ENCODE assay signal across 20 cellular contexts in genomic region chr2:121298476-121298875, GRCh38. TPM values are rescaled to one million over a fixed set of nuclear protein-coding genes. Genes with fewer than 3 reads are reported as not detected.
DNase-seq lines count a peak whose midpoint lies in the region; ATAC-seq and TF ChIP-seq lines count a peak whose summit lies in the region.
"Had no signal": no experiment of that assay in that cellular context is flagged by ENCODE, and none has a peak within 500 bp of the region (broad histone marks: within the 10 kb centered on the region; RNA-seq: fewer than 3 reads in every experiment).

No MANE protein-coding gene starts in this region.

- peaks cover 8% of the 10 kb centered on the region for H3K27me3 Mint-ChIP-seq in activated CD8-positive, alpha-beta memory T cell treated with anti-CD3 and anti-CD28 coated beads, Interleukin-2, amount 10 ng/mL, durations not matched to agents 7 days and 5 days
- peaks cover 11% of the 10 kb centered on the region for H3K27me3 Mint-ChIP-seq in type B pancreatic cell

- no peak overlapping the region for H3K27ac Mint-ChIP-seq in activated CD8-positive, alpha-beta memory T cell treated with anti-CD3 and anti-CD28 coated beads, Interleukin-2, amount 10 ng/mL, durations not matched to agents 7 days and 5 days
- no peak overlapping the region for H3K27ac Mint-ChIP-seq in type B pancreatic cell
- H3K27ac Mint-ChIP-seq: B cell; CD4-positive, alpha-beta T cell; CD8-positive, alpha-beta T cell had no signal

- no peak overlapping the region for H3K27ac ChIP-seq in uterus
- H3K27ac ChIP-seq: 22Rv1; A549; BLaER1 treated with 17β-estradiol and CSF1 and Interleukin-3, amounts not matched to agents 10 nM and 100 nM; C4-2B had no signal

- H3K4me3 ChIP-seq in H7 (ENCODE audit: insufficient read depth, low read depth, low read length) (no peak overlapping the region), uterus (no peak overlapping the region)
- H3K4me3 ChIP-seq: A549; BLaER1 treated with 17β-estradiol and CSF1 and Interleukin-3, amounts not matched to agents 10 nM and 100 nM had no signal

- no peaks in the 10 kb centered on the region for H3K9me3 Mint-ChIP-seq in activated CD8-positive, alpha-beta memory T cell treated with anti-CD3 and anti-CD28 coated beads, Interleukin-2, amount 10 ng/mL, durations not matched to agents 7 days and 5 days (ENCODE audit: low read depth)
- no peaks in the 10 kb centered on the region for H3K9me3 Mint-ChIP-seq in type B pancreatic cell
- H3K9me3 Mint-ChIP-seq: CD4-positive, alpha-beta T cell; CD8-positive, alpha-beta T cell had no signal

- H3K9me3 ChIP-seq in uterus: no peaks in the 10 kb centered on the region
- H3K9me3 ChIP-seq: A549, Caco-2 had no signal

- H3K4me3 Mint-ChIP-seq in activated CD8-positive, alpha-beta memory T cell treated with anti-CD3 and anti-CD28 coated beads, Interleukin-2, amount 10 ng/mL, durations not matched to agents 7 days and 5 days: no peak overlapping the region
- H3K4me3 Mint-ChIP-seq in type B pancreatic cell: no peak overlapping the region
- H3K4me3 Mint-ChIP-seq: B cell; CD4-positive, alpha-beta T cell; CD8-positive, alpha-beta T cell had no signal

- CTCF ChIA-PET in activated CD8-positive, alpha-beta memory T cell treated with anti-CD3 and anti-CD28 coated beads, Interleukin-2, amount 10 ng/mL, durations not matched to agents 7 days and 5 days (lab: Charles Lee): no interaction called here

- no peaks in the 10 kb centered on the region for H3K4me1 Mint-ChIP-seq in activated CD8-positive, alpha-beta memory T cell treated with anti-CD3 and anti-CD28 coated beads, Interleukin-2, amount 10 ng/mL, durations not matched to agents 7 days and 5 days
- no peaks in the 10 kb centered on the region for H3K4me1 Mint-ChIP-seq in type B pancreatic cell (ENCODE audit: unreplicated experiment)
- H3K4me1 Mint-ChIP-seq: B cell had no signal

- no peaks in the 10 kb centered on the region for H3K27me3 ChIP-seq in H7 (ENCODE audit: control insufficient read depth, insufficient read depth, low read length)
- H3K27me3 ChIP-seq in uterus: no peaks in the 10 kb centered on the region
- H3K27me3 ChIP-seq: BLaER1 treated with 17β-estradiol and CSF1 and Interleukin-3, amounts not matched to agents 10 nM and 100 nM had no signal

- no peak for ATAC-seq in activated CD8-positive, alpha-beta memory T cell treated with anti-CD3 and anti-CD28 coated beads, Interleukin-2, amount 10 ng/mL, durations not matched to agents 7 days and 5 days
- ATAC-seq in GM19455 (IDR thresholded peaks at IDR 0.05; ENCODE audit: unreplicated experiment): no peak
- ATAC-seq: CD8-positive, alpha-beta T cell had no signal

- TF ChIP-seq POLR2A in uterus (IDR thresholded peaks at IDR 0.05): no peak

- no peaks in the 10 kb centered on the region for H3K36me3 ChIP-seq in H7 (replicated peaks; ENCODE audit: control insufficient read depth, insufficient read depth, low read length)
- no peaks in the 10 kb centered on the region for H3K36me3 ChIP-seq in uterus
- H3K36me3 ChIP-seq: BLaER1 treated with 17β-estradiol and CSF1 and Interleukin-3, amounts not matched to agents 10 nM and 100 nM had no signal

- TF ChIP-seq CTCF in type B pancreatic cell (conservative IDR thresholded peaks at IDR 0.05): no peak
- TF ChIP-seq CTCF in uterus (IDR thresholded peaks at IDR 0.05): no peak

- H3K4me1 ChIP-seq in uterus: no peaks in the 10 kb centered on the region
- H3K4me1 ChIP-seq: A549, Caco-2 had no signal

- DNase-seq in activated CD8-positive, alpha-beta memory T cell treated with anti-CD3 and anti-CD28 coated beads, Interleukin-2, amount 10 ng/mL, durations not matched to agents 7 days and 5 days: peak; percentile 33
- DNase-seq in activated CD8-positive, alpha-beta memory T cell treated with anti-CD3 and anti-CD28 coated beads for 24 hours: no peak
- peak; percentile 3 for DNase-seq in H7
- peak; percentile 20 for DNase-seq in mesenteric fat pad (ENCODE audit: low spot score)
- DNase-seq in type B pancreatic cell (ENCODE audit: extremely low spot score, unreplicated experiment): peak; percentile 40
- DNase-seq in DMS53 treated with DMSO at 0.1 percent for 48 hours (lab: John Stamatoyannopoulos, UW; ENCODE audit: unreplicated experiment): no peak
- DNase-seq in uterus: no peak
- DNase-seq: AML-193; Caco-2; Calu3; CD4-positive, alpha-beta T cell; CD8-positive, alpha-beta T cell; DMS79 treated with DMSO at 0.1 percent for 48 hours; GF-D8 had no signal

- H3K36me3 Mint-ChIP-seq in activated CD8-positive, alpha-beta memory T cell treated with anti-CD3 and anti-CD28 coated beads, Interleukin-2, amount 10 ng/mL, durations not matched to agents 7 days and 5 days: no peaks in the 10 kb centered on the region
- no peaks in the 10 kb centered on the region for H3K36me3 Mint-ChIP-seq in type B pancreatic cell
- H3K36me3 Mint-ChIP-seq: CD8-positive, alpha-beta T cell had no signal

- intact Hi-C loops in uterus (cut with DNase I; ENCODE audit: low total_unique reads): no loop called here

RNA-seq across cellular contexts. Expression of gene TFCP2L1, which starts 13.5 kb away (rescaled TPM):
- total RNA-seq in activated CD8-positive, alpha-beta memory T cell treated with anti-CD3 and anti-CD28 coated beads, Interleukin-2, amount 10 ng/mL, durations not matched to agents 7 days and 5 days: under 1 TPM; 0.06 to 0.14 TPM
- 1.2 and 1.6 TPM in 2 replicates for total RNA-seq in H7 (2014; rRNA removed; shearing (Covaris generic))
- total RNA-seq in mesenteric fat pad: 3.1 TPM
- 3.0 and 4.6 TPM in 2 replicates for total RNA-seq in type B pancreatic cell (ENCODE audit: low replicate concordance)
- 1 to 10 TPM in 2 of 4 donors, under 1 TPM in 2; under 0.01 to 6.2 (median 2.1) TPM for total RNA-seq in uterus
- total RNA-seq: B cell had no signal

Comparison
In these comparisons a context has a peak if more than half of its experiments do, and no peak if none do; other contexts are left out.
1. DNase-seq: peak in activated CD8-positive, alpha-beta memory T cell treated with anti-CD3 and anti-CD28 coated beads, Interleukin-2, amount 10 ng/mL, durations not matched to agents 7 days and 5 days (single experiment), H7 (single experiment), mesenteric fat pad (single experiment) and type B pancreatic cell (single experiment); none in activated CD8-positive, alpha-beta memory T cell treated with anti-CD3 and anti-CD28 coated beads for 24 hours (single experiment), DMS53 treated with DMSO at 0.1 percent for 48 hours (single experiment) and uterus (0 of 2).